ENCODE assay signal across 12 cellular contexts in genomic region chr7:134777908-134778580, GRCh38. TPM values are rescaled to one million over a fixed set of nuclear protein-coding genes. Genes with fewer than 3 reads are reported as not detected.
DNase-seq lines count a peak whose midpoint lies in the region; ATAC-seq and TF ChIP-seq lines count a peak whose summit lies in the region.
"Had no signal": no experiment of that assay in that cellular context is flagged by ENCODE, and none has a peak within 500 bp of the region (broad histone marks: within the 10 kb centered on the region; RNA-seq: fewer than 3 reads in every experiment).

No MANE protein-coding gene starts in this region.

- H3K4me3 ChIP-seq in esophagus (ENCODE audit: low read depth in 1 of 2, low read length in 2 of 2) = no peak overlapping the region
- H3K4me3 ChIP-seq in muscle layer of colon (ENCODE audit: low read depth in 1 of 2, low read length in 2 of 2) = peak overlapping the region in 1 of 2 donors; percentile 13
- no peak overlapping the region for H3K4me3 ChIP-seq in upper lobe of left lung

- no peak for TF ChIP-seq POLR2A in upper lobe of left lung (IDR thresholded peaks at IDR 0.05)

- H3K4me1 ChIP-seq in esophagus (ENCODE audit: control insufficient read depth in 2 of 2, insufficient read depth in 2 of 2, low read length in 1 of 2) (no peaks in the 10 kb centered on the region), muscle layer of colon (ENCODE audit: insufficient read depth, low read length) (peaks cover 19% of the 10 kb centered on the region), upper lobe of left lung (peaks cover 8 to 20% (median 19%) of the 10 kb centered on the region in 4 donors)

- peak overlapping the region; percentile 33 for H3K9ac ChIP-seq in muscle layer of colon (ENCODE audit: low read length)

- H3K27me3 ChIP-seq in esophagus (ENCODE audit: control insufficient read depth in 1 of 2, insufficient read depth in 2 of 2, low read length in 2 of 2) (no peaks in the 10 kb centered on the region), muscle layer of colon (ENCODE audit: control insufficient read depth in 1 of 2, insufficient read depth in 2 of 2, low read length in 2 of 2) (no peaks in the 10 kb centered on the region), upper lobe of left lung (no peaks in the 10 kb centered on the region)

- ATAC-seq in upper lobe of left lung (ENCODE audit: low FRiP score in 2 of 2) = no peak

- no peak for TF ChIP-seq EP300 in upper lobe of left lung (IDR thresholded peaks at IDR 0.05)

- H3K27ac ChIP-seq in esophagus (ENCODE audit: low read depth in 2 of 2, low read length in 1 of 2) = peak overlapping the region; percentile 6 to 56
- H3K27ac ChIP-seq in muscle layer of colon (ENCODE audit: low read depth, low read length) = peak overlapping the region; percentile 97
- peak overlapping the region; percentile 35 to 73 (median 49) for H3K27ac ChIP-seq in upper lobe of left lung

- peak; percentile 38 for DNase-seq in RPMI7951 (ENCODE audit: low read depth)
- DNase-seq in upper lobe of left lung = no peak
- no peak for DNase-seq in 8988T
- no peak for DNase-seq in H4 (ENCODE audit: low spot score)
- no peak for DNase-seq in cerebellar cortex (ENCODE audit: low spot score)
- DNase-seq: activated CD4-positive, alpha-beta T cell treated with anti-CD3 and anti-CD28 coated beads for 48 hours; activated naive CD4-positive, alpha-beta T cell; DMS79; NCI-H1694; stimulated activated CD4-positive, alpha-beta T cell treated with anti-CD3 and anti-CD28 coated beads, Interleukin-4, amount 100 ng/mL, for 4 hours had no signal

- 64 to 74% methylated on average over 2 of the region's 2 CpGs for WGBS in esophagus, 2 donors
- WGBS in upper lobe of left lung, 2 donors = 35 to 67% methylated on average over 2 of the region's 2 CpGs

- no peaks in the 10 kb centered on the region for H3K36me3 ChIP-seq in esophagus (ENCODE audit: control insufficient read depth in 2 of 2, insufficient read depth in 2 of 2, low read length in 1 of 2)
- H3K36me3 ChIP-seq in muscle layer of colon (ENCODE audit: insufficient read depth, low read length) = no peaks in the 10 kb centered on the region
- H3K36me3 ChIP-seq in upper lobe of left lung = no peaks in the 10 kb centered on the region

- no peak for TF ChIP-seq CTCF in upper lobe of left lung (IDR thresholded peaks at IDR 0.05)

- H3K9me3 ChIP-seq in esophagus (ENCODE audit: control insufficient read depth in 2 of 2, insufficient read depth in 1 of 2, low read depth in 1 of 2, low read length in 1 of 2) (no peaks in the 10 kb centered on the region), muscle layer of colon (ENCODE audit: low read length) (no peaks in the 10 kb centered on the region), upper lobe of left lung (no peaks in the 10 kb centered on the region)

RNA-seq across cellular contexts. Expression of gene CALD1, which starts 1.4 kb away (rescaled TPM):
- total RNA-seq in RPMI7951 (2014; rRNA removed; shearing (Covaris generic)) = 209 and 259 TPM in 2 replicates
- 100 to 1,000 TPM in 1 of 2 donors, 10 to 100 TPM in 1; 93.4 to 128 TPM for polyA plus RNA-seq in esophagus
- 100 to 1,000 TPM in 5 of 6 donors, 10 to 100 TPM in 1; 98.6 to 156 (median 124) TPM for total RNA-seq in upper lobe of left lung
- total RNA-seq in H4 (2014; rRNA removed; shearing (Covaris generic)) = 152 and 195 TPM in 2 replicates

Comparison
In these comparisons a context has a peak if more than half of its experiments do, and no peak if none do; other contexts are left out.
1. H3K27ac ChIP-seq: peak in every context shown above with its lines; median percentile 97 in muscle layer of colon; 49 in upper lobe of left lung; 31 in esophagus.